In genomic region chr1:202765726-202766125, GRCh38 we compare ENCODE assay signal across 30 cellular contexts. TPM values are rescaled to one million over a fixed set of nuclear protein-coding genes. Genes with fewer than 3 reads are reported as not detected.
DNase-seq lines count a peak whose midpoint lies in the region; ATAC-seq and TF ChIP-seq lines count a peak whose summit lies in the region.
"Had no signal": no experiment of that assay in that cellular context is flagged by ENCODE, and none has a peak within 500 bp of the region (broad histone marks: within the 10 kb centered on the region; RNA-seq: fewer than 3 reads in every experiment).

No MANE protein-coding gene starts in this region.

- no peak overlapping the region for H3K4me2 ChIP-seq in IMR-90 (ENCODE audit: low read depth, low read length)
- H3K4me2 ChIP-seq: BLaER1 treated with 17β-estradiol and CSF1 and Interleukin-3, amounts not matched to agents 10 nM and 100 nM had no signal

- H3K4me3 Mint-ChIP-seq in chondrocyte (ENCODE audit: unreplicated experiment) (no peak overlapping the region), memory B cell (no peak overlapping the region)
- no peak overlapping the region for H3K4me3 Mint-ChIP-seq in activated naive CD4-positive, alpha-beta T cell treated with anti-CD3 and anti-CD28 coated beads for 36 hours
- H3K4me3 Mint-ChIP-seq: CD4-positive, alpha-beta T cell had no signal

- CTCF ChIA-PET in IMR-90 (lab: Yijun Ruan, JAX) = no interaction called here
- CTCF ChIA-PET in activated naive CD4-positive, alpha-beta T cell treated with anti-CD3 and anti-CD28 coated beads for 36 hours (lab: Charles Lee) = no interaction called here

- H3K27ac Mint-ChIP-seq in chondrocyte (ENCODE audit: unreplicated experiment) (peak overlapping the region; percentile 75), memory B cell (peak overlapping the region; percentile 50)
- H3K27ac Mint-ChIP-seq in activated naive CD4-positive, alpha-beta T cell treated with anti-CD3 and anti-CD28 coated beads for 36 hours = no peak overlapping the region
- H3K27ac Mint-ChIP-seq: CD4-positive, alpha-beta T cell had no signal

- H2BK120ac ChIP-seq in IMR-90 (ENCODE audit: low read depth, low read length) = no peak overlapping the region

- dilution Hi-C loops in IMR-90 (cut with HindIII; ENCODE audit: low sequenced_read_pairs, unreplicated experiment) = no loop called here

- TF ChIP-seq CTCF in IMR-90 (conservative IDR thresholded peaks at IDR 0.05; ENCODE audit: low read depth, low read length) (no peak), chondrocyte (IDR thresholded peaks at IDR 0.05) (no peak), left lung (IDR thresholded peaks at IDR 0.05) (no peak)

- H3K18ac ChIP-seq in IMR-90 (ENCODE audit: low read depth, low read length) = no peak overlapping the region

- H3K27me3 Mint-ChIP-seq in chondrocyte (ENCODE audit: low read depth) (no peaks in the 10 kb centered on the region), memory B cell (no peaks in the 10 kb centered on the region)
- H3K27me3 Mint-ChIP-seq in activated naive CD4-positive, alpha-beta T cell treated with anti-CD3 and anti-CD28 coated beads for 36 hours (ENCODE audit: low read depth) = no peaks in the 10 kb centered on the region
- H3K27me3 Mint-ChIP-seq: CD4-positive, alpha-beta T cell had no signal

- H3K9me3 Mint-ChIP-seq in chondrocyte (ENCODE audit: low read depth) (no peaks in the 10 kb centered on the region), memory B cell (no peaks in the 10 kb centered on the region)
- H3K9me3 Mint-ChIP-seq in activated naive CD4-positive, alpha-beta T cell treated with anti-CD3 and anti-CD28 coated beads for 36 hours = no peaks in the 10 kb centered on the region
- H3K9me3 Mint-ChIP-seq: CD4-positive, alpha-beta T cell had no signal

- H3K36me3 ChIP-seq in IMR-90 (ENCODE audit: control insufficient read depth, insufficient read depth, low read length) (peaks cover 47% of the 10 kb centered on the region), left lung (peaks cover 2 to 65% of the 10 kb centered on the region in 2 donors)

- no peak overlapping the region for H3K4me3 ChIP-seq in IMR-90 (ENCODE audit: insufficient read depth, low read depth, low read length)
- no peak overlapping the region for H3K4me3 ChIP-seq in left lung
- H3K4me3 ChIP-seq: BLaER1 treated with 17β-estradiol and CSF1 and Interleukin-3, amounts not matched to agents 10 nM and 100 nM; GM12878 had no signal

- no peak overlapping the region for H2AK9ac ChIP-seq in IMR-90 (replicated peaks; ENCODE audit: low read depth, low read length, poor library complexity)

- peaks cover 23% of the 10 kb centered on the region for H3K36me3 Mint-ChIP-seq in chondrocyte (ENCODE audit: low read depth)
- H3K36me3 Mint-ChIP-seq in memory B cell = peaks cover 20% of the 10 kb centered on the region
- H3K36me3 Mint-ChIP-seq in activated naive CD4-positive, alpha-beta T cell treated with anti-CD3 and anti-CD28 coated beads for 36 hours (ENCODE audit: low read depth) = peaks cover 9% of the 10 kb centered on the region

- H3K27ac ChIP-seq in IMR-90 (ENCODE audit: insufficient read depth, low read length) (no peak overlapping the region), left lung (no peak overlapping the region)
- H3K27ac ChIP-seq: BLaER1 treated with 17β-estradiol and CSF1 and Interleukin-3, amounts not matched to agents 10 nM and 100 nM; HL-60; RWPE1 had no signal

- H3K9me3 ChIP-seq in IMR-90 (ENCODE audit: control insufficient read depth, insufficient read depth, low read length) = no peaks in the 10 kb centered on the region
- no peaks in the 10 kb centered on the region for H3K9me3 ChIP-seq in left lung
- H3K9me3 ChIP-seq: BLaER1 treated with 17β-estradiol and CSF1 and Interleukin-3, amounts not matched to agents 10 nM and 100 nM had no signal

- H4K91ac ChIP-seq in IMR-90 (ENCODE audit: insufficient read depth, low read depth, low read length) = no peak overlapping the region

- no peak overlapping the region for H2BK20ac ChIP-seq in IMR-90 (ENCODE audit: low read depth, low read length)

- DNase-seq in EH (ENCODE audit: low read depth) (peak; percentile 75), IMR-90 (peak; percentile 63), chondrocyte (ENCODE audit: low spot score) (no peak), memory B cell (ENCODE audit: low spot score in 2 of 2) (no peak), amygdala (lab: John Stamatoyannopoulos, UW) (no peak), left lung (no peak), activated gamma-delta T cell (lab: John Stamatoyannopoulos, UW) (no peak)
- no peak for DNase-seq in activated naive CD4-positive, alpha-beta T cell treated with anti-CD3 and anti-CD28 coated beads for 36 hours
- DNase-seq: AML-193; CD4-positive, alpha-beta T cell; GDM1; HCEC 1CT; Karpas-422; NCI-H1092; NCI-H1417 treated with DMSO at 0.1 percent for 48 hours; NCI-H1694 treated with DMSO at 0.1 percent for 48 hours; NCI-H2081; NCI-H2227 treated with DMSO at 0.1 percent for 48 hours; NCI-H510A; NCI-H69; SHP77 had no signal

- ATAC-seq in IMR-90 (ENCODE audit: low read depth) (peak; percentile 63), memory B cell (ENCODE audit: low read depth) (no peak), left lung (no peak)
- ATAC-seq: GM12878, Panc1 had no signal

- peaks cover 17% of the 10 kb centered on the region for H4K20me1 ChIP-seq in IMR-90 (ENCODE audit: insufficient read depth, low read length)

- H4K5ac ChIP-seq in IMR-90 (ENCODE audit: low read depth, low read length) = no peak overlapping the region

- WGBS in IMR-90 (ENCODE audit: extremely low coverage in 2 of 2, insufficient read length in 1 of 2), 2 experiments = no CpG with 5 or more reads among the region's 1 CpG

- H3K4me1 ChIP-seq in IMR-90 (ENCODE audit: control insufficient read depth, insufficient read depth, low read length) (peaks cover under 1% of the 10 kb centered on the region), left lung (peaks cover 0 to 6% of the 10 kb centered on the region in 2 donors)

- H3K9ac ChIP-seq in IMR-90 (ENCODE audit: low read depth, low read length) = no peak overlapping the region
- H3K9ac ChIP-seq: BLaER1 treated with 17β-estradiol and CSF1 and Interleukin-3, amounts not matched to agents 10 nM and 100 nM had no signal

- peaks cover 4 to 32% of the 10 kb centered on the region in 2 experiments; a peak in 3 of 4 replicates for H3K79me1 ChIP-seq in IMR-90 (ENCODE audit: low read depth in 1 of 2, low read length in 2 of 2)

- H3K9me1 ChIP-seq in IMR-90 (ENCODE audit: insufficient read depth, low read length) = no peaks in the 10 kb centered on the region

- H2BK5ac ChIP-seq in IMR-90 (ENCODE audit: low read depth, low read length, poor library complexity, severe bottlenecking) = peak overlapping the region; percentile 60

- H2AFZ ChIP-seq in IMR-90 (replicated peaks; ENCODE audit: low read length, poor library complexity) = no peak overlapping the region

- in situ Hi-C loops in IMR-90 (cut with MboI; ENCODE audit: low sequenced_read_pairs) = no loop called here

- intact Hi-C loops in IMR-90 (cut with micrococcal nuclease) = loop anchor here (5.0 kb wide), 1 partner anchor 42 kb away; the partner anchor contains the start of gene KDM5B
- intact Hi-C loops in left lung (cut with DNase I) = no loop called here
- intact Hi-C loops in activated naive CD4-positive, alpha-beta T cell treated with anti-CD3 and anti-CD28 coated beads for 36 hours (cut with micrococcal nuclease) = no loop called here

- no peak overlapping the region; the same call in 1 of the 2 replicates for H3K14ac ChIP-seq in IMR-90 (replicated peaks; ENCODE audit: low read depth, low read length)

- H3K23ac ChIP-seq in IMR-90 (ENCODE audit: low read depth, low read length) = no peak overlapping the region

- no peak overlapping the region for H2BK15ac ChIP-seq in IMR-90 (ENCODE audit: low read depth, low read length)

- no peak overlapping the region for H4K8ac ChIP-seq in IMR-90 (ENCODE audit: low read depth in 2 of 2, low read length in 2 of 2)

- H3K56ac ChIP-seq in IMR-90 (ENCODE audit: extremely low read depth, insufficient read depth, low read length) = no peak overlapping the region

- POLR2A ChIA-PET in IMR-90 (lab: Charles Lee; ENCODE audit: unreplicated experiment) = no interaction called here

- TF ChIP-seq POLR2A in IMR-90 (IDR thresholded peaks at IDR 0.05; ENCODE audit: low read depth, low read length) = no peak

- no peak overlapping the region for H3K4ac ChIP-seq in IMR-90 (ENCODE audit: low read depth, low read length)

- H3K4me1 Mint-ChIP-seq in chondrocyte (ENCODE audit: low read depth) (peaks cover 35% of the 10 kb centered on the region), memory B cell (peaks cover 2% of the 10 kb centered on the region)
- no peaks in the 10 kb centered on the region for H3K4me1 Mint-ChIP-seq in activated naive CD4-positive, alpha-beta T cell treated with anti-CD3 and anti-CD28 coated beads for 36 hours (ENCODE audit: low read depth)

- H3K27me3 ChIP-seq in IMR-90 (ENCODE audit: control insufficient read depth, insufficient read depth, low read length) (no peaks in the 10 kb centered on the region), left lung (no peaks in the 10 kb centered on the region)
- H3K27me3 ChIP-seq: BLaER1 treated with 17β-estradiol and CSF1 and Interleukin-3, amounts not matched to agents 10 nM and 100 nM had no signal

- BruUV-seq in IMR-90 (replicated peaks; lab: Mats Ljungman, UMichigan) = no TSS peak

- TF ChIP-seq RAD21 in IMR-90 (IDR thresholded peaks at IDR 0.05; ENCODE audit: low read length) = no peak

- no peak overlapping the region for H2AK5ac ChIP-seq in IMR-90 (ENCODE audit: low read depth, low read length)

RNA-seq across cellular contexts. Expression of gene KDM5B, which starts 42.5 kb away (rescaled TPM):
- total RNA-seq in IMR-90 (2012; rRNA removed) = 82.1 and 86.4 TPM in 2 replicates
- 28.2 and 28.8 TPM in 2 replicates for polyA plus RNA-seq in IMR-90 (2012; rRNA removed)
- polyA plus RNA-seq in IMR-90 (2012; cell fraction: cytosol; rRNA removed) = 10.9 and 17.4 TPM in 2 replicates
- 25.4 and 114 TPM in 2 replicates for polyA plus RNA-seq in IMR-90 (2012; cell fraction: nucleus; rRNA removed; ENCODE audit: low replicate concordance)
- total RNA-seq in chondrocyte = 123 to 131 TPM (median 126 TPM) in 3 replicates
- 10 to 100 TPM; 46.4 to 67.4 TPM for total RNA-seq in left lung
- 10 to 100 TPM; 16.8 to 18.2 TPM for total RNA-seq in activated naive CD4-positive, alpha-beta T cell treated with anti-CD3 and anti-CD28 coated beads for 36 hours
- total RNA-seq: OCI-LY7 had no signal

RNA-seq across cellular contexts. Expression of gene PCAT6, which starts 45.0 kb away (rescaled TPM):
- total RNA-seq in IMR-90 (2012; rRNA removed) = 0.56 TPM in 1 of 2 replicates, not detected in the other
- polyA plus RNA-seq in IMR-90 (2012; rRNA removed) = 5.8 and 5.9 TPM in 2 replicates
- polyA plus RNA-seq in IMR-90 (2012; cell fraction: cytosol; rRNA removed) = 3.2 and 15.4 TPM in 2 replicates
- 8.1 and 20.5 TPM in 2 replicates for polyA plus RNA-seq in IMR-90 (2012; cell fraction: nucleus; rRNA removed; ENCODE audit: low replicate concordance)
- total RNA-seq in chondrocyte = 4.2 to 6.8 TPM (median 4.5 TPM) in 3 replicates
- total RNA-seq in left lung = 1 to 10 TPM; 1.1 to 2.4 TPM
- under 1 TPM; 0.37 to 0.43 TPM for total RNA-seq in activated naive CD4-positive, alpha-beta T cell treated with anti-CD3 and anti-CD28 coated beads for 36 hours
- total RNA-seq: Daoy, HT-29, OCI-LY7 had no signal

RNA-seq across cellular contexts. Expression of gene SYT2, which starts 55.5 kb away (rescaled TPM):
- under 0.01 TPM in 2 replicates for total RNA-seq in IMR-90 (2012; rRNA removed)
- under 0.01 TPM in 1 of 2 replicates, not detected in the other for polyA plus RNA-seq in IMR-90 (2012; rRNA removed)
- polyA plus RNA-seq in IMR-90 (2012; cell fraction: cytosol; rRNA removed) = 0.01 TPM in 1 of 2 replicates, not detected in the other
- polyA plus RNA-seq in IMR-90 (2012; cell fraction: nucleus; rRNA removed; ENCODE audit: low replicate concordance) = 0.01 and 0.03 TPM in 2 replicates
- total RNA-seq in chondrocyte = 0.07 TPM in 1 of 3 replicates, not detected in the others
- 1 to 10 TPM in 1 of 2 donors, not detected in 1; 1.1 TPM for total RNA-seq in left lung
- not detected for total RNA-seq in activated naive CD4-positive, alpha-beta T cell treated with anti-CD3 and anti-CD28 coated beads for 36 hours
- total RNA-seq: CD4-positive, alpha-beta T cell; Daoy; GM12878; OCI-LY7; SK-MEL-5 had no signal
- polyA plus RNA-seq: GM12878 had no signal

Comparison
In these comparisons a context has a peak if more than half of its experiments do, and no peak if none do; other contexts are left out.
1. DNase-seq: peak in EH (single experiment) and IMR-90 (single experiment); none in chondrocyte (single experiment), memory B cell (0 of 2), amygdala (0 of 56), left lung (0 of 2), activated naive CD4-positive, alpha-beta T cell treated with anti-CD3 and anti-CD28 coated beads for 36 hours (single experiment) and activated gamma-delta T cell (single experiment).